Comparison of ENCODE assay signal across 15 cellular contexts in genomic region chr20:10478205-10478604, GRCh38. TPM values are rescaled to one million over a fixed set of nuclear protein-coding genes. Genes with fewer than 3 reads are reported as not detected.
DNase-seq lines count a peak whose midpoint lies in the region; ATAC-seq, FAIRE-seq and TF ChIP-seq lines count a peak whose summit lies in the region.
"Had no signal": no experiment of that assay in that cellular context is flagged by ENCODE, and none has a peak within 500 bp of the region (broad histone marks: within the 10 kb centered on the region; RNA-seq: fewer than 3 reads in every experiment).

No MANE protein-coding gene starts in this region.

- H3K79me2 ChIP-seq in GM12878 (ENCODE audit: control insufficient read depth, insufficient read depth, low read length): peaks cover 9% of the 10 kb centered on the region

- peak overlapping the region; percentile 13; the same call in 1 of the 2 replicates for H2AFZ ChIP-seq in GM12878 (ENCODE audit: control insufficient read depth, low read depth, low read length)

- H3K36me3 ChIP-seq in GM12878 (ENCODE audit: control insufficient read depth in 2 of 2, insufficient read depth in 2 of 2, low read length in 1 of 2): peaks cover 0 to 3% of the 10 kb centered on the region in 2 experiments; a peak in 2 of 4 replicates
- H3K36me3 ChIP-seq: prostate gland had no signal

- H3K27ac ChIP-seq in GM12878 (ENCODE audit: control insufficient read depth, insufficient read depth): peak overlapping the region; percentile 49
- H3K27ac ChIP-seq: prostate gland had no signal

- RAD21 ChIA-PET in GM12878 (lab: Charles Lee; ENCODE audit: unreplicated experiment): interaction anchor here (0.7 to 7.4 kb wide), 26 partner anchors 9 to 790 kb away, joined by 3 to 77 read pairs (median 6); partner anchors contain the start of genes MKKS and SLX4IP

- H3K4me1 ChIP-seq in GM12878 (ENCODE audit: control insufficient read depth, insufficient read depth, low read length): peaks cover 37% of the 10 kb centered on the region
- H3K4me1 ChIP-seq: prostate gland had no signal

- no peaks in the 10 kb centered on the region for H4K20me1 ChIP-seq in GM12878 (ENCODE audit: control insufficient read depth, insufficient read depth)

- SMC1A ChIA-PET in GM12878 (lab: Charles Lee; ENCODE audit: uncharacterized antibody, unreplicated experiment): interaction anchor here (0.7 to 6.8 kb wide), 26 partner anchors 9 to 1072 kb away, joined by 3 to 76 read pairs (median 6); partner anchors contain the start of genes MKKS and SLX4IP

- in situ Hi-C loops in GM12878 (cut with MboI): no loop called here

- H3K9ac ChIP-seq in GM12878 (ENCODE audit: control insufficient read depth, insufficient read depth, low read length): peak overlapping the region; percentile 29; the same call in 1 of the 2 replicates

- no peak overlapping the region for H3K4me3 ChIP-seq in GM12878
- H3K4me3 ChIP-seq: prostate gland had no signal

- POLR2A ChIA-PET in GM12878 (lab: Charles Lee): interaction anchor here (0.7 to 6.3 kb wide), 7 partner anchors 11 to 790 kb away, joined by 3 to 53 read pairs (median 6); partner anchors contain the start of genes MKKS and SLX4IP

- peak in 1 of 2 experiments; percentile 60; a peak in 3 of 4 replicates for TF ChIP-seq EP300 in GM12878 (IDR thresholded peaks at IDR 0.05; ENCODE audit: borderline replicate concordance in 1 of 2, control insufficient read depth in 1 of 2, low read depth in 2 of 2, low read length in 2 of 2)

- no peak for TF ChIP-seq RAD21 in GM12878 (IDR thresholded peaks at IDR 0.05; ENCODE audit: insufficient read depth, low read depth, low read length)

- CTCF ChIA-PET in GM12878 (lab: Yijun Ruan, JAX): interaction anchor here (0.7 to 6.7 kb wide), 20 partner anchors 9 to 193 kb away, joined by 3 to 57 read pairs (median 8); partner anchors contain the start of genes MKKS and SLX4IP

- intact Hi-C loops in GM12878 (cut with micrococcal nuclease; ENCODE audit: unreplicated experiment): loop anchor here (5.0 to 10.0 kb wide), 5 partner anchors 57 to 1064 kb away; partner anchors contain the start of gene JAG1

- 0% methylated on average over 1 of the region's 1 CpG for WGBS in GM12878 (ENCODE audit: insufficient coverage, insufficient replicate concordance, low lambda C conversion rate, missing lambda C conversion rate)

- H3K9me3 ChIP-seq in GM12878 (replicated peaks; ENCODE audit: control insufficient read depth, insufficient read depth, low read length): no peaks in the 10 kb centered on the region
- H3K9me3 ChIP-seq: prostate gland had no signal

- TF ChIP-seq CTCF in GM12878 (IDR thresholded peaks at IDR 0.05 in 2 of 3, conservative IDR thresholded peaks at IDR 0.05 in 1 of 3; ENCODE audit: control insufficient read depth in 2 of 3, extremely low read depth in 1 of 3, insufficient read depth in 1 of 3, low read depth in 3 of 3, low read length in 3 of 3): no peak

- H3K4me2 ChIP-seq in GM12878 (ENCODE audit: control insufficient read depth, insufficient read depth): peak overlapping the region; percentile 14; the same call in 1 of the 2 replicates

- BruUV-seq in GM12878 (replicated peaks; lab: Mats Ljungman, UMichigan): no TSS peak

- no peaks in the 10 kb centered on the region for H3K27me3 ChIP-seq in GM12878 (replicated peaks in 1 of 2; ENCODE audit: control insufficient read depth in 2 of 2, insufficient read depth in 2 of 2, low read length in 1 of 2)

- no peak for TF ChIP-seq POLR2A in GM12878 (IDR thresholded peaks at IDR 0.05; ENCODE audit: low read depth, low read length)

- DNase-seq in GM12878 (ENCODE audit: low read depth, low spot score) (peak; percentile 75), NCI-H146 treated with DMSO at 0.1 percent for 48 hours (lab: John Stamatoyannopoulos, UW; ENCODE audit: unreplicated experiment) (no peak), NCI-H748 treated with DMSO at 0.1 percent for 48 hours (lab: John Stamatoyannopoulos, UW) (no peak), HCEC 1CT (no peak)
- DNase-seq: activated naive CD4-positive, alpha-beta T cell treated with anti-CD3 and anti-CD28 coated beads, Interleukin-2, amount 50 U/mL, for 16 hours; central memory CD4-positive, alpha-beta T cell; Kasumi-1; stimulated activated CD4-positive, alpha-beta T cell treated with anti-CD3 and anti-CD28 coated beads, Interleukin-2, amount 100 ng/mL, for 24 hours; stimulated activated naive CD4-positive, alpha-beta T cell treated with Interleukin-2 at 50 U/mL for 16 hours; T-helper 17 cell had no signal

- ATAC-seq in GM18867 (IDR thresholded peaks at IDR 0.05; ENCODE audit: unreplicated experiment) (peak; percentile 78), GM21528 (IDR thresholded peaks at IDR 0.05; ENCODE audit: low FRiP score, unreplicated experiment) (peak; percentile 63), HG03039 (IDR thresholded peaks at IDR 0.05; ENCODE audit: unreplicated experiment) (peak; percentile 71), GM12878 (peak; percentile 82)
- ATAC-seq: T-helper 17 cell had no signal

- peak; percentile 47 for FAIRE-seq in GM12878 (lab: Jason Lieb, UNC)
- FAIRE-seq: RCC 7860 had no signal

TF ChIP-seq in GM12878, 131 proteins besides CTCF, POLR2A, EP300 and RAD21 (continues in another document):
- TF ChIP-seq EZH2 (IDR thresholded peaks at IDR 0.05; ENCODE audit: borderline replicate concordance, control insufficient read depth, low read depth, low read length) (no peak), TCF7 (IDR thresholded peaks at IDR 0.05; ENCODE audit: borderline replicate concordance) (peak; percentile 65), STAT1 (conservative IDR thresholded peaks at IDR 0.05) (no peak), GATAD2B (conservative IDR thresholded peaks at IDR 0.05; ENCODE audit: low read depth) (peak; percentile 45; the same call in 1 of the 2 replicates), ZNF217 (IDR thresholded peaks at IDR 0.05) (peak; percentile 21; the same call in 1 of the 2 replicates), STAT3 (IDR thresholded peaks at IDR 0.05; ENCODE audit: low read depth, low read length) (no peak), ATF2 (IDR thresholded peaks at IDR 0.05; ENCODE audit: low read length) (peak; percentile 88), BCL11A (IDR thresholded peaks at IDR 0.05; ENCODE audit: low read depth, low read length) (0 out of 2 replicates have a peak, but pooled peaks have one; percentile 39)

RNA-seq across cellular contexts. Expression of gene SLX4IP, which starts 43.1 kb away (rescaled TPM):
- 20.4 and 21.8 TPM in 2 replicates for total RNA-seq in GM12878 (2013; cell fraction: nucleolus; rRNA removed)
- total RNA-seq in GM12878 (2014; rRNA removed): 5.7 and 6.4 TPM in 2 replicates
- 6.9 and 7.1 TPM in 2 replicates for total RNA-seq in GM12878 (2014; rRNA removed; fragmentation: Illumina TruSeq; extraction: Trizol)
- total RNA-seq in GM12878 (2021): 5.9 and 6.4 TPM in 2 replicates
- 2.0 TPM for polyA plus RNA-seq in GM12878 (2011; ENCODE audit: low read depth)
- 6.7 and 8.6 TPM in 2 replicates for polyA plus RNA-seq in GM12878 (2011; rRNA removed)
- 3.7 and 4.1 TPM in 2 replicates for polyA plus RNA-seq in GM12878 (2011; cell fraction: cytosol; rRNA removed)
- 13.6 and 14.2 TPM in 2 replicates for polyA plus RNA-seq in GM12878 (2011; cell fraction: nucleus; rRNA removed)
- polyA plus RNA-seq in GM12878 (2012): 3.3 and 3.9 TPM in 2 replicates
- polyA plus RNA-seq in GM12878 (2014; fragmentation: Illumina TruSeq; extraction: Trizol): 3.6 and 6.3 TPM in 2 replicates
- 1 to 10 TPM; 3.0 to 8.0 TPM for polyA plus RNA-seq in GM12878 (2014; fragmentation: Nextera tagmentation; extraction: Ambion mirVana)
- 2.2 TPM in 2 replicates for polyA plus RNA-seq in GM12878 (2014; rRNA removed)
- 10 to 100 TPM; 10.1 to 11.0 TPM for polyA plus RNA-seq in GM12878 (2016; fragmentation: Nextera tagmentation; extraction: Ambion mirVana)
- polyA minus RNA-seq in GM12878 (2011; rRNA and poly(A)+ RNA removed): 19.2 and 19.5 TPM in 2 replicates
- polyA minus RNA-seq in GM12878 (2011; cell fraction: cytosol; rRNA and poly(A)+ RNA removed): 7.4 and 8.1 TPM in 2 replicates
- polyA minus RNA-seq in GM12878 (2011; cell fraction: nucleus; rRNA and poly(A)+ RNA removed): 10.5 and 13.4 TPM in 2 replicates

RNA-seq across cellular contexts. Expression of gene MKKS, which starts 44.2 kb away (rescaled TPM):
- 16.1 and 17.6 TPM in 2 replicates for total RNA-seq in GM12878 (2013; cell fraction: nucleolus; rRNA removed)
- total RNA-seq in GM12878 (2014; rRNA removed) (4.3 and 5.6 TPM in 2 replicates), GM12878 (2014; rRNA removed; fragmentation: Illumina TruSeq; extraction: Trizol) (6.5 and 7.0 TPM in 2 replicates), GM12878 (2021) (7.5 and 7.7 TPM in 2 replicates)
- 2.4 TPM for polyA plus RNA-seq in GM12878 (2011; ENCODE audit: low read depth)
- polyA plus RNA-seq in GM12878 (2011; rRNA removed) (17.9 and 21.7 TPM in 2 replicates), GM12878 (2014; fragmentation: Illumina TruSeq; extraction: Trizol) (9.8 and 14.8 TPM in 2 replicates), GM12878 (2014; fragmentation: Nextera tagmentation; extraction: Ambion mirVana) (1 to 10 TPM; 4.8 to 5.9 TPM), GM12878 (2014; rRNA removed) (6.5 and 7.7 TPM in 2 replicates), GM12878 (2016; fragmentation: Nextera tagmentation; extraction: Ambion mirVana) (10 to 100 TPM; 14.0 to 14.9 TPM)
- polyA plus RNA-seq in GM12878 (2011; cell fraction: cytosol; rRNA removed): 6.9 and 7.0 TPM in 2 replicates
- 8.1 and 11.7 TPM in 2 replicates for polyA plus RNA-seq in GM12878 (2011; cell fraction: nucleus; rRNA removed)
- polyA plus RNA-seq in GM12878 (2012): 3.3 and 5.2 TPM in 2 replicates
- 9.6 and 14.6 TPM in 2 replicates for polyA minus RNA-seq in GM12878 (2011; rRNA and poly(A)+ RNA removed)
- 1.8 and 2.1 TPM in 2 replicates for polyA minus RNA-seq in GM12878 (2011; cell fraction: cytosol; rRNA and poly(A)+ RNA removed)
- 5.1 and 5.2 TPM in 2 replicates for polyA minus RNA-seq in GM12878 (2011; cell fraction: nucleus; rRNA and poly(A)+ RNA removed)
